In the genomic region with DNA sequence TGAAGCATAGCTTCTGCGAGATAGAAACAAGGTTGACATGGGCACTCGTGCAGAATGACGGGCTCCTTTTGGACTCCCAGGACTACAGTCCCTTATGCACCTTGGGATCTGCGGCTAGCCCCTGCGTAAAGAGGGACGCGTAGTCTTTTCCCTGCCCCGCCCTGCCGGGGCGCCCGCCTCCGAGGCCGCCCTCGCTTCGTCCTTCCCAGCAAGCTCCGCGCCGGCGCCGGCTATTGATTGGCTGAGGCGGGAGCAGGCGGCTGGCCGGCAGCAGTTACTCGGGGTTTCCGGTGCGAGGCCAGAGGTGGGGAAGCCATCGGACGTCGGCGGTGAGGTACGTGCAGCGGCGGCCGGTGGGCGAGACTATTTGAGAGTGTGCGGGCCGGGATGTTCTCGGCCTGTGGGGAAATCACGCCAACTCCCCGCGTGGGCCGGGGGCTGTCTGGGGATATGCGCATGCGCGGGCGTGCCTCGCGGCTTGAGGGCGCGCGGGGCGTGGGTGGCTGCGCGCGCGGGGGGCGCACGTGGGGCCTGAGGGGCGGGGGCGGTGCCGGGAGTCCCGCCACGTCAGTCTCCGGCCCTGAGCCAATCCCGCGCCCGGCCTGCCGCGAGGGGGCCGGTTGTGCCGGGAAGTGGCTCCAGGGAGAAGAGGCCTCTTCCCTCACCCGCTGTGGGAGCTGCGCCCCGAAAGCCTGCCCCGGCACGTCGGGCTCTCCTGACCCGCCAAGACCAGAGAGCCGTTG, we compare ENCODE assay signal across 8 cellular contexts. TPM values are rescaled to one million over a fixed set of nuclear protein-coding genes. Genes with fewer than 3 reads are reported as not detected.
DNase-seq lines count a peak whose midpoint lies in the region; ATAC-seq lines count a peak whose summit lies in the region.

Gene TXLNA, plus strand, starts transcription at position 233 of the 743 bp plus-strand sequence. CDS start 671 bp downstream, outside the sequence.

- peaks cover 25% of the 10 kb centered on the region for H3K79me2 ChIP-seq in mesendoderm (ENCODE audit: control insufficient read depth, insufficient read depth, low read length)

- ATAC-seq in GM19468 (IDR thresholded peaks at IDR 0.05; ENCODE audit: extremely low read depth, unreplicated experiment), result peak; percentile 52
- ATAC-seq in effector memory CD8-positive, alpha-beta T cell (replicated peaks), result peak; percentile 85

- peak within 1 kb of the TSS; percentile 89 for H3K4me3 ChIP-seq in mesendoderm (ENCODE audit: low read length)

- peak within 1 kb of the TSS; percentile 83 for H3K4ac ChIP-seq in mesendoderm (ENCODE audit: low read depth, low read length)

- peak within 1 kb of the TSS; percentile 96 for H4K8ac ChIP-seq in mesendoderm (ENCODE audit: low read depth, low read length)

- peak within 1 kb of the TSS; percentile 94 for H3K27ac ChIP-seq in mesendoderm (ENCODE audit: low read depth, low read length)

- peaks cover 32 to 33% of the 10 kb centered on the region in 2 donors for H3K4me1 Mint-ChIP-seq in effector memory CD8-positive, alpha-beta T cell (ENCODE audit: low read depth in 2 of 2)

- H3K23ac ChIP-seq in mesendoderm (ENCODE audit: low read length), result peak within 1 kb of the TSS; percentile 89

- no CpG with 5 or more reads among the region's 79 CpGs for WGBS in mesendoderm (ENCODE audit: extremely low coverage, insufficient coverage, low lambda C conversion rate)

- DNase-seq in CMK (ENCODE audit: low read depth) (peak; percentile 87), HT-29 (ENCODE audit: low spot score) (peak; percentile 91), mesendoderm (peak; percentile 97)
- peak; percentile 91 for DNase-seq in NK-92 treated with Interleukin-12 subunit alpha and Interleukin-12 subunit beta, amount 100 ng/mL, for 24 hours (lab: John Stamatoyannopoulos, UW)
- DNase-seq in activated CD8-positive, alpha-beta memory T cell treated with anti-CD3 and anti-CD28 coated beads for 4 hours (ENCODE audit: low read depth in 2 of 2), result peak; percentile 78 to 82
- peak; percentile 77 to 80 (median 78) for DNase-seq in effector memory CD8-positive, alpha-beta T cell
- DNase-seq in stimulated activated CD8-positive, alpha-beta memory T cell treated with anti-CD3 and anti-CD28 coated beads, Interleukin-15, amount 100 ng/mL, for 1 hour (ENCODE audit: low read depth), result peak; percentile 72

- H3K4me3 Mint-ChIP-seq in effector memory CD8-positive, alpha-beta T cell, result peak within 1 kb of the TSS; percentile 94 to 96

- H3K4me1 ChIP-seq in mesendoderm (ENCODE audit: control insufficient read depth, low read depth, low read length), result peaks cover 9% of the 10 kb centered on the region

- H3K9me3 Mint-ChIP-seq in effector memory CD8-positive, alpha-beta T cell, result no peaks in the 10 kb centered on the region

- H3K36me3 ChIP-seq in mesendoderm (ENCODE audit: control insufficient read depth, insufficient read depth, low read length), result peaks cover 6% of the 10 kb centered on the region

- peaks cover 56% of the 10 kb centered on the region for H3K36me3 Mint-ChIP-seq in effector memory CD8-positive, alpha-beta T cell (ENCODE audit: insufficient read depth)

- no peak within 1 kb of the TSS for H2BK15ac ChIP-seq in mesendoderm (replicated peaks; ENCODE audit: low read depth)

- H3K9ac ChIP-seq in mesendoderm (ENCODE audit: low read length), result peak within 1 kb of the TSS; percentile 89

- peak within 1 kb of the TSS; percentile 77 for H3K18ac ChIP-seq in mesendoderm (ENCODE audit: low read length)

- no peaks in the 10 kb centered on the region for H3K27me3 ChIP-seq in mesendoderm (ENCODE audit: insufficient read depth, low read length, poor library complexity)

- peak within 1 kb of the TSS; percentile 91 for H3K4me2 ChIP-seq in mesendoderm (ENCODE audit: low read length)

- peak within 1 kb of the TSS; percentile 21 for H4K5ac ChIP-seq in mesendoderm (ENCODE audit: low read length)

- peak within 1 kb of the TSS; percentile 97 for H3K56ac ChIP-seq in mesendoderm (ENCODE audit: low read length)

- H3K27me3 Mint-ChIP-seq in effector memory CD8-positive, alpha-beta T cell, result no peaks in the 10 kb centered on the region

- H2AK5ac ChIP-seq in mesendoderm (ENCODE audit: low read length), result no peak within 1 kb of the TSS

- peak within 1 kb of the TSS; percentile 94 to 96 for H3K27ac Mint-ChIP-seq in effector memory CD8-positive, alpha-beta T cell

- H2BK120ac ChIP-seq in mesendoderm (ENCODE audit: low read depth, low read length), result no peak within 1 kb of the TSS

- peaks cover 20% of the 10 kb centered on the region for H3K79me1 ChIP-seq in mesendoderm (ENCODE audit: low read length)

- H2BK5ac ChIP-seq in mesendoderm (ENCODE audit: low read length), result peak within 1 kb of the TSS; percentile 76

RNA-seq across cellular contexts. Expression of gene TXLNA, which starts in this region (rescaled TPM):
- total RNA-seq in HT-29 (2014; rRNA removed; shearing (Covaris generic)), result 48.6 and 54.8 TPM in 2 replicates
- 29.1 TPM for polyA plus RNA-seq in mesendoderm (2013, experiment 1 of 2)
- polyA plus RNA-seq in mesendoderm (2013, experiment 2 of 2), result 28.4 TPM

Comparison
In these comparisons a context has a peak if more than half of its experiments do, and no peak if none do; other contexts are left out.
1. Peak in every context shown above with its lines: DNase-seq, ATAC-seq, H3K4me3 ChIP-seq and H3K27ac ChIP-seq.